15 cellular contexts compared by ENCODE assay signal in the genomic region with DNA sequence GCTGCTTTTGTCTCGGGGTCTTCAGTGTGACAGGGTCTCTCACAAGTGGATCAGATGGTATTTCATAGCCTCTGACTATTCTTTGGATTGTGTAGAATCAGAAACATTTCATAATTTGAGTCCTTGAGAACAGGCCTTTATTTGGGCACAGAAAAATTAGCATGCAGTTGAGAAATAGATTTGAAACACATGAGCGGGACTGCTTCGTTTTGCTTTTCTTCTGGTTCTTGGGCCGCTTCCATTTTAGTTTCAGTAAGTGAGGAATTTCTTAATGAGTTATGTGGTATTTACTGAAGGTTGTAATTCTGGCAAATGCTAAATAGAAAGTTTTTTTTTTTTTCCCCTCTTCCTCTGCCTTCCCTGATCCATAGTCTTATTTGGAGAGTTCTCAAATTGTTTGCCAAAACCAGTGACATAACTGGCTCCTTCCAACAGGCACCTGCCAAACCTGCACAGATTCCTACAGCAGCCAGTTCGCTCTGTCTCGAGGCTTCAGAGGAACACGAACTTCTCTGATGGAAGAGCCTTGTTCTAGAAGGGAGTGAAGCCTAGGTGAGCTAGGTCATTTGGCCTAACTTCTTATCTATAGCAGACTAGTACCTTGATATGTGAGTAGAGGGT.
DNase-seq lines count a peak whose midpoint lies in the region; TF ChIP-seq lines count a peak whose summit lies in the region.
"Had no signal": no experiment of that assay in that cellular context is flagged by ENCODE, and none has a peak within 500 bp of the region (broad histone marks: within the 10 kb centered on the region; RNA-seq: fewer than 3 reads in every experiment).

No MANE protein-coding gene starts in this region.

- 50 to 62% methylated on average over 7 of the region's 7 CpGs for WGBS in thyroid gland, 2 donors

- TF ChIP-seq CTCF in LNCaP clone FGC (IDR thresholded peaks at IDR 0.05; ENCODE audit: control insufficient read depth, extremely low read depth, insufficient read depth) (no peak), nephron progenitor cell (IDR thresholded peaks at IDR 0.05) (no peak), thyroid gland (IDR thresholded peaks at IDR 0.05) (no peak), colonic mucosa (IDR thresholded peaks at IDR 0.05) (no peak)

- DNase-seq in LNCaP clone FGC (ENCODE audit: low read depth) = peak; percentile 37
- peak in 1 of 61 donors; percentile 9 for DNase-seq in caudate nucleus (lab: John Stamatoyannopoulos, UW)
- DNase-seq in nephron progenitor cell = no peak
- peak; percentile 12 to 42 for DNase-seq in thyroid gland
- no peak for DNase-seq in Kasumi-1 (lab: John Stamatoyannopoulos, UW)
- DNase-seq in colonic mucosa = no peak
- no peak for DNase-seq in NOMO-1 treated with dmso at 0.1 percent for 144 hours (lab: John Stamatoyannopoulos, UW; ENCODE audit: unreplicated experiment)
- DNase-seq: ACHN; CD8-positive, alpha-beta T cell; H9; KBM-7; NCI-H1436; NCI-H2029; Peyer's patch; Right ventricle myocardium superior had no signal

- peaks cover 16% of the 10 kb centered on the region for H3K36me3 Mint-ChIP-seq in nephron progenitor cell (ENCODE audit: low read depth)
- H3K36me3 Mint-ChIP-seq: CD8-positive, alpha-beta T cell had no signal

- no peak overlapping the region for H3K4me3 ChIP-seq in LNCaP clone FGC (ENCODE audit: low read depth, low read length)
- H3K4me3 ChIP-seq in thyroid gland (replicated peaks in 1 of 3) = no peak overlapping the region
- no peak overlapping the region for H3K4me3 ChIP-seq in colonic mucosa
- H3K4me3 ChIP-seq: Peyer's patch had no signal

- TF ChIP-seq POLR2A in thyroid gland (IDR thresholded peaks at IDR 0.05) = no peak

- H3K27ac Mint-ChIP-seq in nephron progenitor cell = peak overlapping the region; percentile 83
- H3K27ac Mint-ChIP-seq: CD8-positive, alpha-beta T cell; H9 had no signal

- H3K9me3 ChIP-seq in thyroid gland (no peaks in the 10 kb centered on the region), colonic mucosa (no peaks in the 10 kb centered on the region)
- H3K9me3 ChIP-seq: Peyer's patch had no signal

- H3K4me1 ChIP-seq in thyroid gland (peaks cover 4 to 5% of the 10 kb centered on the region in 2 donors), colonic mucosa (no peaks in the 10 kb centered on the region)
- H3K4me1 ChIP-seq: Peyer's patch had no signal

- peaks cover 26% of the 10 kb centered on the region for H3K9me3 Mint-ChIP-seq in nephron progenitor cell
- H3K9me3 Mint-ChIP-seq: CD8-positive, alpha-beta T cell had no signal

- peaks cover 19% of the 10 kb centered on the region for H3K4me1 Mint-ChIP-seq in nephron progenitor cell
- H3K4me1 Mint-ChIP-seq: H9 had no signal

- no peak overlapping the region for H3K9ac ChIP-seq in colonic mucosa (ENCODE audit: low read depth in 2 of 2, low read length in 2 of 2)

- H3K36me3 ChIP-seq in thyroid gland (no peaks in the 10 kb centered on the region), colonic mucosa (no peaks in the 10 kb centered on the region)
- H3K36me3 ChIP-seq: Peyer's patch had no signal

- H3K27ac ChIP-seq in caudate nucleus (ENCODE audit: low read depth, low read length) = peak overlapping the region; percentile 85
- H3K27ac ChIP-seq in thyroid gland = peak overlapping the region; percentile 36 to 53 (median 43)
- H3K27ac ChIP-seq in colonic mucosa = no peak overlapping the region
- H3K27ac ChIP-seq: Peyer's patch had no signal

- no peak overlapping the region for H3K4me3 Mint-ChIP-seq in nephron progenitor cell
- H3K4me3 Mint-ChIP-seq: CD8-positive, alpha-beta T cell; H9 had no signal

- H3K27me3 ChIP-seq in thyroid gland (no peaks in the 10 kb centered on the region), colonic mucosa (no peaks in the 10 kb centered on the region)
- H3K27me3 ChIP-seq: Peyer's patch had no signal

- H3K27me3 Mint-ChIP-seq in nephron progenitor cell (ENCODE audit: low read depth, poor library complexity) = peaks cover 3% of the 10 kb centered on the region

- intact Hi-C loops in thyroid gland (cut with DNase I) = no loop called here
- intact Hi-C loops in colonic mucosa (cut with DNase I) = no loop called here

Comparison
In these comparisons a context has a peak if more than half of its experiments do, and no peak if none do; other contexts are left out.
1. DNase-seq: peak in LNCaP clone FGC (single experiment) and thyroid gland (2 of 2); none in nephron progenitor cell (single experiment), Kasumi-1 (0 of 2), colonic mucosa (single experiment) and NOMO-1 treated with dmso at 0.1 percent for 144 hours (single experiment).